8 cellular contexts compared by ENCODE assay signal in the genomic region with DNA sequence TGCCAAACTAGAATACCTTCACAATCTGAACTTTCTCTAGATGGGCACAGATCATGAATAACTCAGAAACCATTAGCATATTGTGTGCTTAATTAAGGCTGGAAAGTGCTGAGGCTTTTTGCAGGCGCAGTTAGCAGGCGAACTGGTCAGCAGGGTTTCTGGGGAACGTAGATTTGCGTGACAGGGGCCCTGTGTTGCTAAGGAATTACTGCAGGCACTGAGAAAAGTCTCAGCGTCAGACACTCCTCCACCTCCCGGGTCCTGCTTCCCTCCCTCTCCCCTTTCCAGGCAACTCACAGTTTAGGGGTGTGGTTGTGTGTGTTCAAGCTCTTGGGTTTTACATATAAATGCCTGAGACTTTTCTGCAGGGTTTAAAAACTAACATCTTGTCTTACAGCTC.
DNase-seq lines count a peak whose midpoint lies in the region; ATAC-seq and TF ChIP-seq lines count a peak whose summit lies in the region.

No MANE protein-coding gene starts in this region.

- TF ChIP-seq CTCF in cardiac fibroblast (IDR thresholded peaks at IDR 0.05; ENCODE audit: low read depth, low read length): no peak

- peak overlapping the region; percentile 82 to 93 for H3K4me3 ChIP-seq in cardiac fibroblast (replicated peaks in 1 of 2; ENCODE audit: low read depth in 2 of 2, low read length in 2 of 2)

- DNase-seq in GDM1 (lab: John Stamatoyannopoulos, UW): peak; percentile 20
- DNase-seq in NCI-H226: peak; percentile 58
- DNase-seq in cardiac fibroblast (ENCODE audit: low read depth in 2 of 2): peak; percentile 84 to 89
- DNase-seq in medulla oblongata (ENCODE audit: extremely low spot score): peak; percentile 57
- no peak for DNase-seq in SHP77 treated with DMSO at 0.1 percent for 48 hours (lab: John Stamatoyannopoulos, UW)
- no peak for DNase-seq in NCI-H526 treated with DMSO at 0.1 percent for 48 hours (lab: John Stamatoyannopoulos, UW)

- ATAC-seq in HG03135 (IDR thresholded peaks at IDR 0.05; ENCODE audit: unreplicated experiment) (no peak), GM21526 (IDR thresholded peaks at IDR 0.05; ENCODE audit: low FRiP score, unreplicated experiment) (no peak)

Comparison
In these comparisons a context has a peak if more than half of its experiments do, and no peak if none do; other contexts are left out.
1. DNase-seq: peak in GDM1 (single experiment), NCI-H226 (single experiment), cardiac fibroblast (2 of 2) and medulla oblongata (single experiment); none in SHP77 treated with DMSO at 0.1 percent for 48 hours (single experiment) and NCI-H526 treated with DMSO at 0.1 percent for 48 hours (single experiment).